Comparison of ENCODE assay signal across 12 cellular contexts in genomic region chr3:120642368-120642948, GRCh38. TPM values are rescaled to one million over a fixed set of nuclear protein-coding genes. Genes with fewer than 3 reads are reported as not detected.
A peak's percentile ranks its signal among the peaks of the same experiment; 100 is the strongest.
DNase-seq lines count a peak whose midpoint lies in the region; ATAC-seq and TF ChIP-seq lines count a peak whose summit lies in the region.
"Had no signal": no experiment of that assay in that cellular context is flagged by ENCODE, and none has a peak within 500 bp of the region (broad histone marks: within the 10 kb centered on the region; RNA-seq: fewer than 3 reads in every experiment).

No MANE protein-coding gene starts in this region.

- dilution Hi-C loops in mammary epithelial cell (cut with HindIII; ENCODE audit: low sequenced_read_pairs): no loop called here

- no TSS peak for BruUV-seq in mammary epithelial cell (replicated peaks; lab: Mats Ljungman, UMichigan)

- DNase-seq in CMK (ENCODE audit: low read depth): peak; percentile 60
- peak; percentile 84 for DNase-seq in KBM-7
- DNase-seq in astrocyte of the hippocampus (ENCODE audit: low read depth, low spot score): peak; percentile 20
- DNase-seq in naive thymus-derived CD4-positive, alpha-beta T cell: no peak
- no peak for DNase-seq in mammary epithelial cell
- no peak for DNase-seq in LoVo (ENCODE audit: low spot score)
- DNase-seq in aorta: no peak
- DNase-seq: activated CD4-positive, alpha-beta T cell treated with anti-CD3 and anti-CD28 coated beads for 1 hour; stimulated activated CD4-positive, alpha-beta T cell treated with anti-CD3 and anti-CD28 coated beads, Interleukin-2, amount 100 ng/mL, for 48 hours had no signal

- TF ChIP-seq CTCF in mammary epithelial cell (conservative IDR thresholded peaks at IDR 0.05 in 1 of 2, IDR thresholded peaks at IDR 0.05 in 1 of 2; ENCODE audit: extremely low read depth in 1 of 2, insufficient read depth in 1 of 2, low read depth in 1 of 2, low read length in 2 of 2): no peak

- no peaks in the 10 kb centered on the region for H3K27me3 ChIP-seq in naive thymus-derived CD4-positive, alpha-beta T cell (ENCODE audit: control insufficient read depth in 2 of 2, insufficient read depth in 2 of 2, low read length in 2 of 2)
- H3K27me3 ChIP-seq in mammary epithelial cell (ENCODE audit: insufficient read depth, low read length) (peaks cover 2% of the 10 kb centered on the region), aorta (ENCODE audit: control insufficient read depth in 1 of 2, insufficient read depth in 2 of 2, low read length in 1 of 2) (no peaks in the 10 kb centered on the region)

- H3K4me1 ChIP-seq in naive thymus-derived CD4-positive, alpha-beta T cell (ENCODE audit: control insufficient read depth in 2 of 2, insufficient read depth in 2 of 2, low read length in 2 of 2): no peaks in the 10 kb centered on the region
- H3K4me1 ChIP-seq in mammary epithelial cell (ENCODE audit: insufficient read depth, low read length) (no peaks in the 10 kb centered on the region), aorta (ENCODE audit: control insufficient read depth in 1 of 2, insufficient read depth in 2 of 2, low read length in 2 of 2) (no peaks in the 10 kb centered on the region)

- H2AFZ ChIP-seq in mammary epithelial cell (ENCODE audit: low read depth, low read length): no peak overlapping the region

- in situ Hi-C loops in KBM-7 (cut with MboI; ENCODE audit: low pct_unique_long_range_greater_than_20kb, low sequenced_read_pairs): no loop called here
- in situ Hi-C loops in mammary epithelial cell (cut with MboI; ENCODE audit: low sequenced_read_pairs in 2 of 2): no loop called here

- peaks cover 2 to 26% (median 16%) of the 10 kb centered on the region in 7 donors for H3K4me1 Mint-ChIP-seq in naive thymus-derived CD4-positive, alpha-beta T cell

- no peak overlapping the region for H3K4me2 ChIP-seq in mammary epithelial cell (ENCODE audit: insufficient read depth, low read depth, low read length)

- no peaks in the 10 kb centered on the region for H3K36me3 ChIP-seq in naive thymus-derived CD4-positive, alpha-beta T cell (ENCODE audit: control insufficient read depth in 2 of 3, insufficient read depth in 3 of 3, low read length in 3 of 3)
- H3K36me3 ChIP-seq in mammary epithelial cell (ENCODE audit: insufficient read depth, low read length) (no peaks in the 10 kb centered on the region), aorta (ENCODE audit: control insufficient read depth in 1 of 2, insufficient read depth in 2 of 2, low read length in 1 of 2) (no peaks in the 10 kb centered on the region)

- H3K9ac ChIP-seq in mammary epithelial cell (ENCODE audit: insufficient read depth, low read length): no peak overlapping the region

- no peak overlapping the region for H3K4me3 ChIP-seq in naive thymus-derived CD4-positive, alpha-beta T cell (ENCODE audit: low read length)
- H3K4me3 ChIP-seq in mammary epithelial cell (replicated peaks in 1 of 3; ENCODE audit: insufficient read depth in 1 of 3, low read depth in 2 of 3, low read length in 3 of 3): no peak overlapping the region
- no peak overlapping the region for H3K4me3 ChIP-seq in aorta (ENCODE audit: low read length in 2 of 2)

- H3K27ac Mint-ChIP-seq in naive thymus-derived CD4-positive, alpha-beta T cell: peak overlapping the region in 1 of 9 donors; percentile 48
- H3K27ac Mint-ChIP-seq: natural killer cell treated with Interleukin-12 subunit alpha and Interleukin-12 subunit beta and Interleukin-15 and Interleukin-18, amount 100 ng/mL, for 72 hours had no signal

- peak; percentile 84 for ATAC-seq in naive thymus-derived CD4-positive, alpha-beta T cell
- ATAC-seq in aorta (ENCODE audit: low FRiP score) (no peak), GM19463 (IDR thresholded peaks at IDR 0.05; ENCODE audit: unreplicated experiment) (no peak)

- POLR2A ChIA-PET in naive thymus-derived CD4-positive, alpha-beta T cell (lab: Charles Lee): no interaction called here

- H3K9me3 ChIP-seq in naive thymus-derived CD4-positive, alpha-beta T cell (ENCODE audit: control insufficient read depth in 2 of 3, low read length in 3 of 3): no peaks in the 10 kb centered on the region
- H3K9me3 ChIP-seq in mammary epithelial cell (replicated peaks; ENCODE audit: insufficient read depth, low read length) (no peaks in the 10 kb centered on the region), aorta (ENCODE audit: control insufficient read depth, low read length) (no peaks in the 10 kb centered on the region)

- H3K9me3 Mint-ChIP-seq in naive thymus-derived CD4-positive, alpha-beta T cell: peaks cover 0 to 11% (median 3%) of the 10 kb centered on the region in 11 donors

- no peaks in the 10 kb centered on the region for H4K20me1 ChIP-seq in mammary epithelial cell (ENCODE audit: insufficient read depth, low read length)

- peaks cover 0 to 21% (median 5%) of the 10 kb centered on the region in 5 donors for H3K36me3 Mint-ChIP-seq in naive thymus-derived CD4-positive, alpha-beta T cell

- 76% methylated on average over 4 of the region's 4 CpGs for WGBS in mammary epithelial cell (ENCODE audit: low coverage, missing lambda C conversion rate)
- WGBS in aorta, 2 donors: 69 to 76% methylated on average over 4 of the region's 4 CpGs

- H3K4me3 Mint-ChIP-seq in naive thymus-derived CD4-positive, alpha-beta T cell: peak overlapping the region in 2 of 10 donors; percentile 27 to 30
- H3K4me3 Mint-ChIP-seq: natural killer cell treated with Interleukin-12 subunit alpha and Interleukin-12 subunit beta and Interleukin-15 and Interleukin-18, amount 100 ng/mL, for 72 hours had no signal

- intact Hi-C loops in naive thymus-derived CD4-positive, alpha-beta T cell (cut with micrococcal nuclease): no loop called here
- intact Hi-C loops in mammary epithelial cell (cut with micrococcal nuclease) (no loop called here), aorta (cut with DNase I) (no loop called here)

- no peaks in the 10 kb centered on the region for H3K79me2 ChIP-seq in mammary epithelial cell (ENCODE audit: insufficient read depth, low read length)

- H3K27me3 Mint-ChIP-seq in naive thymus-derived CD4-positive, alpha-beta T cell: peaks cover 0 to 3% (median 0%) of the 10 kb centered on the region in 5 donors

- H3K27ac ChIP-seq in naive thymus-derived CD4-positive, alpha-beta T cell (ENCODE audit: low read depth, low read length): no peak overlapping the region
- no peak overlapping the region for H3K27ac ChIP-seq in mammary epithelial cell (ENCODE audit: insufficient read depth, low read depth, low read length)
- H3K27ac ChIP-seq in aorta (ENCODE audit: low read depth in 1 of 2, low read length in 2 of 2): no peak overlapping the region

- CTCF ChIA-PET in naive thymus-derived CD4-positive, alpha-beta T cell (lab: Charles Lee): interaction anchor here (1.0 kb wide), 1 partner anchor 81 kb away, joined by 3 read pairs; no protein-coding TSS in a partner anchor
- CTCF ChIA-PET in mammary epithelial cell (lab: Charles Lee; ENCODE audit: low non-redundant PET): no interaction called here

RNA-seq across cellular contexts. Expression of gene HGD, which starts 39.6 kb away (rescaled TPM):
- total RNA-seq in naive thymus-derived CD4-positive, alpha-beta T cell: 1 to 10 TPM in 4 of 5 experiments, under 1 TPM in 1; 0.44 to 4.9 (median 2.6) TPM
- polyA plus RNA-seq in naive thymus-derived CD4-positive, alpha-beta T cell: not detected
- total RNA-seq in mammary epithelial cell (under 1 TPM in 1 of 2 donors, not detected in 1; 0.50 TPM), aorta (under 1 TPM in 1 of 2 donors, not detected in 1; 0.39 TPM)
- polyA plus RNA-seq in mammary epithelial cell (not detected), aorta (10 to 100 TPM in 1 of 2 donors, 1 to 10 TPM in 1; 1.2 to 10.0 TPM)
- polyA minus RNA-seq in mammary epithelial cell: not detected
- total RNA-seq: urinary bladder had no signal

RNA-seq across cellular contexts. Expression of gene NDUFB4, which starts 46.3 kb away (rescaled TPM):
- total RNA-seq in naive thymus-derived CD4-positive, alpha-beta T cell: 100 to 1,000 TPM in 1 of 5 experiments, 10 to 100 TPM in 4; 63.4 to 126 (median 76.2) TPM
- 100 to 1,000 TPM; 155 to 277 TPM for polyA plus RNA-seq in naive thymus-derived CD4-positive, alpha-beta T cell
- total RNA-seq in mammary epithelial cell (10 to 100 TPM; 31.5 to 99.0 TPM), aorta (10 to 100 TPM; 84.4 to 91.1 TPM)
- polyA plus RNA-seq in mammary epithelial cell (193 TPM), aorta (100 to 1,000 TPM; 183 to 191 TPM)
- polyA minus RNA-seq in mammary epithelial cell: 111 TPM

Comparison
In these comparisons a context has a peak if more than half of its experiments do, and no peak if none do; other contexts are left out.
1. DNase-seq: peak in CMK (single experiment), KBM-7 (single experiment) and astrocyte of the hippocampus (single experiment); none in naive thymus-derived CD4-positive, alpha-beta T cell (0 of 9), mammary epithelial cell (single experiment), LoVo (single experiment) and aorta (0 of 2).